2 cellular contexts compared by ENCODE assay signal in genomic region chr17:41339571-41340169, GRCh38.
TF ChIP-seq lines count a peak whose summit lies in the region.

No MANE protein-coding gene starts in this region.

TF ChIP-seq in IMR-90, 13 proteins besides CTCF, POLR2A, EP300 and RAD21:
- TF ChIP-seq RCOR1 (IDR thresholded peaks at IDR 0.05; ENCODE audit: insufficient replicate concordance, low read length) (no peak), ELK1 (IDR thresholded peaks at IDR 0.05; ENCODE audit: borderline replicate concordance, low read depth, low read length) (no peak), SMC3 (IDR thresholded peaks at IDR 0.05; ENCODE audit: low read depth, low read length) (no peak), CEBPB (IDR thresholded peaks at IDR 0.05; ENCODE audit: low read depth, low read length) (no peak), RFX5 (IDR thresholded peaks at IDR 0.05; ENCODE audit: low read depth, low read length) (no peak), FOS (IDR thresholded peaks at IDR 0.05; ENCODE audit: low read depth, low read length) (no peak), NFE2L2 (IDR thresholded peaks at IDR 0.05; ENCODE audit: low read depth, low read length) (no peak), MAFK (IDR thresholded peaks at IDR 0.05; ENCODE audit: low read depth, low read length) (no peak)

TF ChIP-seq in H1, 55 proteins besides CTCF, POLR2A, EP300 and RAD21:
- TF ChIP-seq NRF1 (IDR thresholded peaks at IDR 0.05; ENCODE audit: low read depth, low read length) (no peak), POLR2AphosphoS5 (IDR thresholded peaks at IDR 0.05; ENCODE audit: low read depth, low read length) (no peak), SAP30 (IDR thresholded peaks at IDR 0.05; ENCODE audit: insufficient read depth, insufficient replicate concordance, low read length) (no peak), SIN3A (conservative IDR thresholded peaks at IDR 0.05 in 1 of 2, IDR thresholded peaks at IDR 0.05 in 1 of 2; ENCODE audit: low read depth in 1 of 2, low read length in 2 of 2) (no peak), KDM4A (IDR thresholded peaks at IDR 0.05; ENCODE audit: low read depth, low read length, severe bottlenecking) (no peak), SIRT6 (IDR thresholded peaks at IDR 0.05; ENCODE audit: low read length) (no peak), SP1 (IDR thresholded peaks at IDR 0.05; ENCODE audit: low read depth, low read length) (no peak), MAFK (IDR thresholded peaks at IDR 0.05; ENCODE audit: low read depth, low read length) (no peak), NANOG (IDR thresholded peaks at IDR 0.05; ENCODE audit: insufficient read depth, low read depth, low read length, poor library complexity, severe bottlenecking) (no peak), TAF7 (optimal IDR thresholded peaks at IDR 0.05; ENCODE audit: borderline replicate concordance, low read depth, low read length) (no peak), CHD2 (IDR thresholded peaks at IDR 0.05; ENCODE audit: low read length) (no peak), EGR1 (IDR thresholded peaks at IDR 0.05; ENCODE audit: borderline replicate concordance, low read depth, low read length) (no peak)
